1 cellular context compared by ENCODE assay signal in the genomic region with DNA sequence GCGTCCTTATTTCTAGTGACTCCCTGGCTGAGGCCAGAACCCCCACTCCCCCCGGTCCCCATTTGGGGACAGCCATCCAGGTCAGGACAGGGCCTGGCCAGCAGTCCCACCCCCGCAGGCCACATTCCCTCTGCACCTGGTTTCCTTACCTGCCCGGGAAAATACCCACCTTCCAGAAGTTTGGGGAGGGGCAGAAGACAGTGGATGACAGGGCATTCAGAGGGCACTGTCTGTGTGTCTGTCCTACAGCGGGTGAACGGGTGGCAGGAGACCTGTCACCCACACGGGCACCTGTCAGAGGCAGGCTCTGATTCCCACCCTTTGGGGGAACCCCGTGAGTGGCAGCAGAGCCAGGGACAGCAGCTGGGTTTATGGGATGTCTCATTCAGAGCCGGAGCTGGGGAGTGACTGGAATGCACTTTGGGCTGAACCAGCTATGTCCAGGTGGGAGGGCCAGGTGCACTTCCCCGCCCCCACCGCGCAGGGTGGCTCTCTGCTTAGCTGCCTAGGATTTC.
TF ChIP-seq lines count a peak whose summit lies in the region.

No MANE protein-coding gene starts in this region.

TF ChIP-seq in HepG2, 621 proteins besides CTCF, POLR2A, EP300 and RAD21 (continues in another document):
- TF ChIP-seq, protein P1, sequence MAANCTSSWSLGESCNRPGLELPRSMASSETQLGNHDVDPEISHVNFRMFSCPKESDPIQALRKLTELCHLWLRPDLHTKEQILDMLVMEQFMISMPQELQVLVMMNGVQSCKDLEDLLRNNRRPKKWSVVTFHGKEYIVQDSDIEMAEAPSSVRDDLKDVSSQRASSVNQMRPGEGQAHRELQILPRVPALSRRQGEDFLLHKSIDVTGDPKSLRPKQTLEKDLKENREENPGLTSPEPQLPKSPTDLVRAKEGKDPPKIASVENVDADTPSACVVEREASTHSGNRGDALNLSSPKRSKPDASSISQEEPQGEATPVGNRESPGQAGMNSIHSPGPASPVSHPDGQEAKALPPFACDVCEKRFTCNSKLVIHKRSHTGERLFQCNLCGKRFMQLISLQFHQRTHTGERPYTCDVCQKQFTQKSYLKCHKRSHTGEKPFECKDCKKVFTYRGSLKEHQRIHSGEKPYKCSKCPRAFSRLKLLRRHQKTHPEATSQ (CRISPR knock-in tag; IDR thresholded peaks at IDR 0.05; ENCODE audit: borderline replicate concordance), result 0 out of 2 replicates have a peak, but pooled peaks have one; percentile 44
- peak; percentile 20; the same call in 1 of the 2 replicates for TF ChIP-seq ERF (CRISPR knock-in tag; IDR thresholded peaks at IDR 0.05)
- 0 out of 2 replicates have a peak, but pooled peaks have one; percentile 6 for TF ChIP-seq NFYB (CRISPR knock-in tag; IDR thresholded peaks at IDR 0.05)
- peak; percentile 4 for TF ChIP-seq TGIF2 (CRISPR knock-in tag; IDR thresholded peaks at IDR 0.05)
- no peak for TF ChIP-seq ZFP37 (CRISPR knock-in tag; IDR thresholded peaks at IDR 0.05; ENCODE audit: borderline replicate concordance)
- no peak for TF ChIP-seq ZNF546 (CRISPR knock-in tag; conservative IDR thresholded peaks at IDR 0.05)
- no peak for TF ChIP-seq IRF2 (CRISPR knock-in tag; IDR thresholded peaks at IDR 0.05)
- TF ChIP-seq, protein P2, sequence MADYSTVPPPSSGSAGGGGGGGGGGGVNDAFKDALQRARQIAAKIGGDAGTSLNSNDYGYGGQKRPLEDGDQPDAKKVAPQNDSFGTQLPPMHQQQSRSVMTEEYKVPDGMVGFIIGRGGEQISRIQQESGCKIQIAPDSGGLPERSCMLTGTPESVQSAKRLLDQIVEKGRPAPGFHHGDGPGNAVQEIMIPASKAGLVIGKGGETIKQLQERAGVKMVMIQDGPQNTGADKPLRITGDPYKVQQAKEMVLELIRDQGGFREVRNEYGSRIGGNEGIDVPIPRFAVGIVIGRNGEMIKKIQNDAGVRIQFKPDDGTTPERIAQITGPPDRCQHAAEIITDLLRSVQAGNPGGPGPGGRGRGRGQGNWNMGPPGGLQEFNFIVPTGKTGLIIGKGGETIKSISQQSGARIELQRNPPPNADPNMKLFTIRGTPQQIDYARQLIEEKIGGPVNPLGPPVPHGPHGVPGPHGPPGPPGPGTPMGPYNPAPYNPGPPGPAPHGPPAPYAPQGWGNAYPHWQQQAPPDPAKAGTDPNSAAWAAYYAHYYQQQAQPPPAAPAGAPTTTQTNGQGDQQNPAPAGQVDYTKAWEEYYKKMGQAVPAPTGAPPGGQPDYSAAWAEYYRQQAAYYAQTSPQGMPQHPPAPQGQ (CRISPR knock-in tag; IDR thresholded peaks at IDR 0.05; ENCODE audit: borderline replicate concordance), result peak; percentile 71; the same call in 1 of the 2 replicates
- TF ChIP-seq HES4 (CRISPR knock-in tag; IDR thresholded peaks at IDR 0.05; ENCODE audit: borderline replicate concordance), result 0 out of 2 replicates have a peak, but pooled peaks have one; percentile 27
- TF ChIP-seq HNF4G (IDR thresholded peaks at IDR 0.05; ENCODE audit: borderline replicate concordance, low read depth, low read length), result peak; percentile 34
- peak; percentile 42; the same call in 1 of the 2 replicates for TF ChIP-seq HNF4G (CRISPR knock-in tag; IDR thresholded peaks at IDR 0.05; ENCODE audit: borderline replicate concordance, low read depth)
- TF ChIP-seq ZKSCAN8 (CRISPR knock-in tag; IDR thresholded peaks at IDR 0.05; ENCODE audit: borderline replicate concordance), result no peak
- TF ChIP-seq, protein P3, sequence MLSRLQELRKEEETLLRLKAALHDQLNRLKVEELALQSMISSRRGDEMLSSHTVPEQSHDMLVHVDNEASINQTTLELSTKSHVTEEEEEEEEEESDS (CRISPR knock-in tag; IDR thresholded peaks at IDR 0.05; ENCODE audit: borderline replicate concordance), result peak; percentile 16; the same call in 1 of the 2 replicates
- TF ChIP-seq NFRKB (IDR thresholded peaks at IDR 0.05), result no peak
- TF ChIP-seq, protein P4, sequence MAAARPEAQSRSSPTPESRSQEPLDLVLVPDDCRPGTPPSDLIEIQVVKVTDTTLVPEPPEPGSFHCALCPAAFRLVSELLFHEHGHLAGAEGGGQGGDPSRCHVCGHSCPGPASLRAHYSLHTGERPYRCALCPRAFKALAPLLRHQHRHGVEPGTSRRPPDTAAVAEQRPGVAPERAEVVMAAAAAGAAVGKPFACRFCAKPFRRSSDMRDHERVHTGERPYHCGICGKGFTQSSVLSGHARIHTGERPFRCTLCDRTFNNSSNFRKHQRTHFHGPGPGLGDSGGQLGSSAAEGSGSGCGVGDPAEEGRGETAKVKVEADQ (CRISPR knock-in tag; IDR thresholded peaks at IDR 0.05; ENCODE audit: borderline replicate concordance), result peak; percentile 57; the same call in 1 of the 2 replicates
- TF ChIP-seq ZNF563 (CRISPR knock-in tag; IDR thresholded peaks at IDR 0.05), result peak; percentile 72
- TF ChIP-seq HDAC1 (CRISPR knock-in tag; IDR thresholded peaks at IDR 0.05), result 0 out of 2 replicates have a peak, but pooled peaks have one; percentile 19
- 0 out of 2 replicates have a peak, but pooled peaks have one; percentile 35 for TF ChIP-seq ZMAT3 (CRISPR knock-in tag; conservative IDR thresholded peaks at IDR 0.05)
- peak; percentile 4 for TF ChIP-seq YY1 (IDR thresholded peaks at IDR 0.05; ENCODE audit: insufficient read depth, insufficient replicate concordance, low read depth, low read length)
- TF ChIP-seq ZNF709 (CRISPR knock-in tag; IDR thresholded peaks at IDR 0.05), result peak; percentile 62; the same call in 1 of the 2 replicates
- no peak for TF ChIP-seq SMARCE1 (IDR thresholded peaks at IDR 0.05; ENCODE audit: borderline replicate concordance)
- TF ChIP-seq ZMYM2 (CRISPR knock-in tag; IDR thresholded peaks at IDR 0.05), result no peak
- TF ChIP-seq, protein P5, sequence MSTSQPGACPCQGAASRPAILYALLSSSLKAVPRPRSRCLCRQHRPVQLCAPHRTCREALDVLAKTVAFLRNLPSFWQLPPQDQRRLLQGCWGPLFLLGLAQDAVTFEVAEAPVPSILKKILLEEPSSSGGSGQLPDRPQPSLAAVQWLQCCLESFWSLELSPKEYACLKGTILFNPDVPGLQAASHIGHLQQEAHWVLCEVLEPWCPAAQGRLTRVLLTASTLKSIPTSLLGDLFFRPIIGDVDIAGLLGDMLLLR (CRISPR knock-in tag; IDR thresholded peaks at IDR 0.05), result 0 out of 2 replicates have a peak, but pooled peaks have one; percentile 9
- peak; percentile 20; the same call in 1 of the 2 replicates for TF ChIP-seq TAF1 (CRISPR knock-in tag; IDR thresholded peaks at IDR 0.05)
- TF ChIP-seq ZNF547 (CRISPR knock-in tag; IDR thresholded peaks at IDR 0.05), result no peak; the same call in 1 of the 2 replicates
- no peak for TF ChIP-seq SMYD3 (CRISPR knock-in tag; IDR thresholded peaks at IDR 0.05)
- TF ChIP-seq ZNF598 (CRISPR knock-in tag; IDR thresholded peaks at IDR 0.05; ENCODE audit: borderline replicate concordance), result 0 out of 2 replicates have a peak, but pooled peaks have one; percentile 10
- no peak for TF ChIP-seq ZNF747 (CRISPR knock-in tag; IDR thresholded peaks at IDR 0.05; ENCODE audit: borderline replicate concordance)
- TF ChIP-seq, protein P6, sequence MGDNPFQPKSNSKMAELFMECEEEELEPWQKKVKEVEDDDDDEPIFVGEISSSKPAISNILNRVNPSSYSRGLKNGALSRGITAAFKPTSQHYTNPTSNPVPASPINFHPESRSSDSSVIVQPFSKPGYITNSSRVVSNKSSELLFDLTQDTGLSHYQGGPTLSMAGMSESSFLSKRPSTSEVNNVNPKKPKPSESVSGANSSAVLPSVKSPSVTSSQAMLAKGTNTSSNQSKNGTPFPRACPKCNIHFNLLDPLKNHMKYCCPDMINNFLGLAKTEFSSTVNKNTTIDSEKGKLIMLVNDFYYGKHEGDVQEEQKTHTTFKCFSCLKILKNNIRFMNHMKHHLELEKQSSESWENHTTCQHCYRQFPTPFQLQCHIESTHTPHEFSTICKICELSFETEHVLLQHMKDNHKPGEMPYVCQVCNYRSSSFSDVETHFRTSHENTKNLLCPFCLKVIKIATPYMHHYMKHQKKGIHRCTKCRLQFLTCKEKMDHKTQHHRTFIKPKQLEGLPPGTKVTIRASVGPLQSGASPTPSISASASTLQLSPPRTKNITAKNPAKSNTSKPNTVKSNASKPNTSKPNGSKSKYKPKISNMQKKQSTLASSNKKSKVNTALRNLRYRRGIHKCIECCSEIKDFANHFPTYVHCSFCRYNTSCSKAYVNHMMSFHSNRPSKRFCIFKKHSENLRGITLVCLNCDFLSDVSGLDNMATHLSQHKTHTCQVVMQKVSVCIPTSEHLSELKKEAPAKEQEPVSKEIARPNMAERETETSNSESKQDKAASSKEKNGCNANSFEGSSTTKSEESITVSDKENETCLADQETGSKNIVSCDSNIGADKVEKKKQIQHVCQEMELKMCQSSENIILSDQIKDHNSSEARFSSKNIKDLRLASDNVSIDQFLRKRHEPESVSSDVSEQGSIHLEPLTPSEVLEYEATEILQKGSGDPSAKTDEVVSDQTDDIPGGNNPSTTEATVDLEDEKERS (CRISPR knock-in tag; IDR thresholded peaks at IDR 0.05), result peak; percentile 48; the same call in 1 of the 2 replicates
- TF ChIP-seq CREM (IDR thresholded peaks at IDR 0.05), result no peak
- TF ChIP-seq CREM (CRISPR knock-in tag; IDR thresholded peaks at IDR 0.05), result no peak
- TF ChIP-seq ZNF782 (CRISPR knock-in tag; IDR thresholded peaks at IDR 0.05; ENCODE audit: borderline replicate concordance), result no peak
- no peak for TF ChIP-seq ZNF431 (CRISPR knock-in tag; IDR thresholded peaks at IDR 0.05; ENCODE audit: borderline replicate concordance, low read depth)
- TF ChIP-seq, protein P7, sequence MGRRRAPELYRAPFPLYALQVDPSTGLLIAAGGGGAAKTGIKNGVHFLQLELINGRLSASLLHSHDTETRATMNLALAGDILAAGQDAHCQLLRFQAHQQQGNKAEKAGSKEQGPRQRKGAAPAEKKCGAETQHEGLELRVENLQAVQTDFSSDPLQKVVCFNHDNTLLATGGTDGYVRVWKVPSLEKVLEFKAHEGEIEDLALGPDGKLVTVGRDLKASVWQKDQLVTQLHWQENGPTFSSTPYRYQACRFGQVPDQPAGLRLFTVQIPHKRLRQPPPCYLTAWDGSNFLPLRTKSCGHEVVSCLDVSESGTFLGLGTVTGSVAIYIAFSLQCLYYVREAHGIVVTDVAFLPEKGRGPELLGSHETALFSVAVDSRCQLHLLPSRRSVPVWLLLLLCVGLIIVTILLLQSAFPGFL (CRISPR knock-in tag; IDR thresholded peaks at IDR 0.05), result no peak
- TF ChIP-seq, protein P8, sequence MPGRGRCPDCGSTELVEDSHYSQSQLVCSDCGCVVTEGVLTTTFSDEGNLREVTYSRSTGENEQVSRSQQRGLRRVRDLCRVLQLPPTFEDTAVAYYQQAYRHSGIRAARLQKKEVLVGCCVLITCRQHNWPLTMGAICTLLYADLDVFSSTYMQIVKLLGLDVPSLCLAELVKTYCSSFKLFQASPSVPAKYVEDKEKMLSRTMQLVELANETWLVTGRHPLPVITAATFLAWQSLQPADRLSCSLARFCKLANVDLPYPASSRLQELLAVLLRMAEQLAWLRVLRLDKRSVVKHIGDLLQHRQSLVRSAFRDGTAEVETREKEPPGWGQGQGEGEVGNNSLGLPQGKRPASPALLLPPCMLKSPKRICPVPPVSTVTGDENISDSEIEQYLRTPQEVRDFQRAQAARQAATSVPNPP (CRISPR knock-in tag; IDR thresholded peaks at IDR 0.05), result 0 out of 2 replicates have a peak, but pooled peaks have one; percentile 9
- TF ChIP-seq, protein P9, sequence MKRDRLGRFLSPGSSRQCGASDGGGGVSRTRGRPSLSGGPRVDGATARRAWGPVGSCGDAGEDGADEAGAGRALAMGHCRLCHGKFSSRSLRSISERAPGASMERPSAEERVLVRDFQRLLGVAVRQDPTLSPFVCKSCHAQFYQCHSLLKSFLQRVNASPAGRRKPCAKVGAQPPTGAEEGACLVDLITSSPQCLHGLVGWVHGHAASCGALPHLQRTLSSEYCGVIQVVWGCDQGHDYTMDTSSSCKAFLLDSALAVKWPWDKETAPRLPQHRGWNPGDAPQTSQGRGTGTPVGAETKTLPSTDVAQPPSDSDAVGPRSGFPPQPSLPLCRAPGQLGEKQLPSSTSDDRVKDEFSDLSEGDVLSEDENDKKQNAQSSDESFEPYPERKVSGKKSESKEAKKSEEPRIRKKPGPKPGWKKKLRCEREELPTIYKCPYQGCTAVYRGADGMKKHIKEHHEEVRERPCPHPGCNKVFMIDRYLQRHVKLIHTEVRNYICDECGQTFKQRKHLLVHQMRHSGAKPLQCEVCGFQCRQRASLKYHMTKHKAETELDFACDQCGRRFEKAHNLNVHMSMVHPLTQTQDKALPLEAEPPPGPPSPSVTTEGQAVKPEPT (CRISPR knock-in tag; IDR thresholded peaks at IDR 0.05; ENCODE audit: low read depth), result 0 out of 2 replicates have a peak, but pooled peaks have one; percentile 10
- TF ChIP-seq, protein P10, sequence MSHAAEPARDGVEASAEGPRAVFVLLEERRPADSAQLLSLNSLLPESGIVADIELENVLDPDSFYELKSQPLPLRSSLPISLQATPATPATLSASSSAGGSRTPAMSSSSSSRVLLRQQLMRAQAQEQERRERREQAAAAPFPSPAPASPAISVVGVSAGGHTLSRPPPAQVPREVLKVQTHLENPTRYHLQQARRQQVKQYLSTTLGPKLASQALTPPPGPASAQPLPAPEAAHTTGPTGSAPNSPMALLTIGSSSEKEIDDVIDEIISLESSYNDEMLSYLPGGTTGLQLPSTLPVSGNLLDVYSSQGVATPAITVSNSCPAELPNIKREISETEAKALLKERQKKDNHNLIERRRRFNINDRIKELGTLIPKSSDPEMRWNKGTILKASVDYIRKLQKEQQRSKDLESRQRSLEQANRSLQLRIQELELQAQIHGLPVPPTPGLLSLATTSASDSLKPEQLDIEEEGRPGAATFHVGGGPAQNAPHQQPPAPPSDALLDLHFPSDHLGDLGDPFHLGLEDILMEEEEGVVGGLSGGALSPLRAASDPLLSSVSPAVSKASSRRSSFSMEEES (CRISPR knock-in tag; IDR thresholded peaks at IDR 0.05), result 0 out of 2 replicates have a peak, but pooled peaks have one; percentile 14
- TF ChIP-seq ZNF607 (CRISPR knock-in tag; IDR thresholded peaks at IDR 0.05; ENCODE audit: borderline replicate concordance), result 0 out of 2 replicates have a peak, but pooled peaks have one; percentile 17
- TF ChIP-seq ZNF672 (CRISPR knock-in tag; IDR thresholded peaks at IDR 0.05), result peak; percentile 99
- peak; percentile 87; the same call in 1 of the 2 replicates for TF ChIP-seq SSRP1 (CRISPR knock-in tag; IDR thresholded peaks at IDR 0.05)
- 0 out of 2 replicates have a peak, but pooled peaks have one; percentile 37 for TF ChIP-seq IRX3 (CRISPR knock-in tag; IDR thresholded peaks at IDR 0.05; ENCODE audit: borderline replicate concordance, low read depth)
- peak; percentile 80 for TF ChIP-seq IKZF4 (CRISPR knock-in tag; IDR thresholded peaks at IDR 0.05; ENCODE audit: borderline replicate concordance, low read depth, not compliant biosample characterization)
- peak; percentile 79 for TF ChIP-seq AGO2 (optimal IDR thresholded peaks at IDR 0.05; ENCODE audit: low read depth, low read length)
- TF ChIP-seq ZNF780A (CRISPR knock-in tag; IDR thresholded peaks at IDR 0.05), result no peak
- TF ChIP-seq SMAD9 (CRISPR knock-in tag; IDR thresholded peaks at IDR 0.05), result no peak
- peak; percentile 89 for TF ChIP-seq PRPF4 (IDR thresholded peaks at IDR 0.05; ENCODE audit: low read depth, low read length, poor library complexity, severe bottlenecking)
- 0 out of 2 replicates have a peak, but pooled peaks have one; percentile 20 for TF ChIP-seq NFKBIZ (CRISPR knock-in tag; IDR thresholded peaks at IDR 0.05)
- TF ChIP-seq PHF5A (CRISPR knock-in tag; IDR thresholded peaks at IDR 0.05; ENCODE audit: low read depth, unreplicated experiment), result peak; percentile 6
- peak; percentile 3; the same call in 1 of the 2 replicates for TF ChIP-seq ZNF816 (CRISPR knock-in tag; IDR thresholded peaks at IDR 0.05; ENCODE audit: borderline replicate concordance)
- peak; percentile 91 for TF ChIP-seq ZC3H4 (CRISPR knock-in tag; IDR thresholded peaks at IDR 0.05; ENCODE audit: borderline replicate concordance)
- TF ChIP-seq ZNF772 (CRISPR knock-in tag; IDR thresholded peaks at IDR 0.05), result 0 out of 2 replicates have a peak, but pooled peaks have one; percentile 21
- TF ChIP-seq ZNF230 (CRISPR knock-in tag; IDR thresholded peaks at IDR 0.05), result no peak
